In the genomic region with DNA sequence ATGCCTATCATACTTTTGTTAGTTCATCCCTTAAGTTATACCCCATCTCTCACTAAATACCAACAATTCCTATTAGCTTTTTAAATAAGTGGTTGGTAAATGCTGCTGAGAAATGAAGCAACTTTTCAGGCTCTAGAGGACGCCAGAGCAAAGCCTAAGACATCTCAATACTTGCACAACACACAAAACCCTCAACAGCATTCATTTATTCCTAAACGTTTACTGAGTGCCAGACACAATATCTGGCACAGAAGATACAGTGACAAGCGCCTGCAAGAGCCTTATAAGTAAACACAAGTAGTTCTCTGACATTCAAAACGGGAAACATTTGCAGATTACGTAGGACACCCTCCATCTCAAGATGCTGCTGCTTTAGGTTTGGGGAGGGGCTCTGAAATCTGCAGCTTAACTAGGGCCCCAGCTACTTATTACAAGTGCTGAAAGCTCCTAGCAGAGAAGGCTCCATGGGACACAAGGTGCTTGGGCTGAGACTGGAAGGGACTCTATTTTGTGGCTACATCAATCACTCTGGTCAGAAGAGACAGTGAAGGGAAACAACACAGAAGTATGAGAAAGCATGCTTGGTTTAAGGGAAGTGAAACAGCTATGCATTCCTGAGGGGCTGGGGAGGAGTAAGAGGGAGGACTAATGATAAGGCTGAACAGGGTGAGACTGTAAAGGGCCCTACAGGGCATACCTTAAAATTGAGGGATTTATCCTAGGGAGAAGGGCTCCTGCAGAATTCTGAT, we compare ENCODE assay signal across 8 cellular contexts.
A peak's percentile ranks its signal among the peaks of the same experiment; 100 is the strongest.
DNase-seq lines count a peak whose midpoint lies in the region; ATAC-seq and TF ChIP-seq lines count a peak whose summit lies in the region.

No MANE protein-coding gene starts in this region.

- intact Hi-C loops in sciatic nerve (cut with DNase I): no loop called here

- H3K9me3 Mint-ChIP-seq in brain: peaks cover 0 to 7% (median 0%) of the 10 kb centered on the region in 5 experiments
- no peaks in the 10 kb centered on the region for H3K9me3 Mint-ChIP-seq in natural killer cell treated with Interleukin-12 subunit alpha and Interleukin-12 subunit beta and Interleukin-15 and Interleukin-18, amount 100 ng/mL, for 72 hours

- ATAC-seq in HG03442 (IDR thresholded peaks at IDR 0.05; ENCODE audit: unreplicated experiment): peak; percentile 83
- peak; percentile 74 for ATAC-seq in sciatic nerve
- no peak for ATAC-seq in natural killer cell treated with Interleukin-12 subunit alpha and Interleukin-12 subunit beta and Interleukin-15 and Interleukin-18, amount 100 ng/mL, for 72 hours
- no peak for ATAC-seq in omental fat pad (ENCODE audit: low FRiP score)

- peak overlapping the region; percentile 20 to 92 (median 86) for H3K27ac Mint-ChIP-seq in brain
- no peak overlapping the region for H3K27ac Mint-ChIP-seq in natural killer cell treated with Interleukin-12 subunit alpha and Interleukin-12 subunit beta and Interleukin-15 and Interleukin-18, amount 100 ng/mL, for 72 hours

- TF ChIP-seq CTCF in GM20000 (IDR thresholded peaks at IDR 0.05; ENCODE audit: extremely low read depth, missing control alignments) (no peak), brain (conservative IDR thresholded peaks at IDR 0.05) (no peak), omental fat pad (IDR thresholded peaks at IDR 0.05) (no peak)

- H3K4me1 Mint-ChIP-seq in brain: peaks cover 38% of the 10 kb centered on the region
- peaks cover 4 to 7% of the 10 kb centered on the region in 2 donors for H3K4me1 Mint-ChIP-seq in natural killer cell treated with Interleukin-12 subunit alpha and Interleukin-12 subunit beta and Interleukin-15 and Interleukin-18, amount 100 ng/mL, for 72 hours (ENCODE audit: low read depth in 2 of 2)

- no peaks in the 10 kb centered on the region for H3K27me3 Mint-ChIP-seq in brain
- H3K27me3 Mint-ChIP-seq in natural killer cell treated with Interleukin-12 subunit alpha and Interleukin-12 subunit beta and Interleukin-15 and Interleukin-18, amount 100 ng/mL, for 72 hours: no peaks in the 10 kb centered on the region

- peak overlapping the region in 2 of 5 experiments; percentile 41 to 46 for H3K4me3 Mint-ChIP-seq in brain
- no peak overlapping the region for H3K4me3 Mint-ChIP-seq in natural killer cell treated with Interleukin-12 subunit alpha and Interleukin-12 subunit beta and Interleukin-15 and Interleukin-18, amount 100 ng/mL, for 72 hours

- peak; percentile 20 for DNase-seq in ELF-1 (ENCODE audit: low read depth, low spot score)
- DNase-seq in GM20000 (ENCODE audit: low spot score): peak; percentile 48
- no peak for DNase-seq in sciatic nerve (ENCODE audit: low spot score)
- no peak for DNase-seq in hepatic stellate cell (ENCODE audit: low spot score)
- no peak for DNase-seq in natural killer cell treated with Interleukin-12 subunit alpha and Interleukin-12 subunit beta and Interleukin-15 and Interleukin-18, amount 100 ng/mL, for 72 hours (ENCODE audit: low spot score)
- no peak for DNase-seq in omental fat pad (ENCODE audit: low spot score)

- peaks cover 12% of the 10 kb centered on the region for H3K36me3 Mint-ChIP-seq in brain
- H3K36me3 Mint-ChIP-seq in natural killer cell treated with Interleukin-12 subunit alpha and Interleukin-12 subunit beta and Interleukin-15 and Interleukin-18, amount 100 ng/mL, for 72 hours: no peaks in the 10 kb centered on the region

Comparison
In these comparisons a context has a peak if more than half of its experiments do, and no peak if none do; other contexts are left out.
1. DNase-seq: peak in ELF-1 (single experiment) and GM20000 (single experiment); none in sciatic nerve (single experiment), hepatic stellate cell (single experiment), natural killer cell treated with Interleukin-12 subunit alpha and Interleukin-12 subunit beta and Interleukin-15 and Interleukin-18, amount 100 ng/mL, for 72 hours (single experiment) and omental fat pad (single experiment).
2. ATAC-seq: peak in HG03442 (single experiment) and sciatic nerve (single experiment); none in natural killer cell treated with Interleukin-12 subunit alpha and Interleukin-12 subunit beta and Interleukin-15 and Interleukin-18, amount 100 ng/mL, for 72 hours (0 of 2) and omental fat pad (single experiment).
3. H3K27ac Mint-ChIP-seq: peak in brain (5 of 5); none in natural killer cell treated with Interleukin-12 subunit alpha and Interleukin-12 subunit beta and Interleukin-15 and Interleukin-18, amount 100 ng/mL, for 72 hours (0 of 2).